Comparison of ENCODE assay signal across 1 cellular context in the genomic region with DNA sequence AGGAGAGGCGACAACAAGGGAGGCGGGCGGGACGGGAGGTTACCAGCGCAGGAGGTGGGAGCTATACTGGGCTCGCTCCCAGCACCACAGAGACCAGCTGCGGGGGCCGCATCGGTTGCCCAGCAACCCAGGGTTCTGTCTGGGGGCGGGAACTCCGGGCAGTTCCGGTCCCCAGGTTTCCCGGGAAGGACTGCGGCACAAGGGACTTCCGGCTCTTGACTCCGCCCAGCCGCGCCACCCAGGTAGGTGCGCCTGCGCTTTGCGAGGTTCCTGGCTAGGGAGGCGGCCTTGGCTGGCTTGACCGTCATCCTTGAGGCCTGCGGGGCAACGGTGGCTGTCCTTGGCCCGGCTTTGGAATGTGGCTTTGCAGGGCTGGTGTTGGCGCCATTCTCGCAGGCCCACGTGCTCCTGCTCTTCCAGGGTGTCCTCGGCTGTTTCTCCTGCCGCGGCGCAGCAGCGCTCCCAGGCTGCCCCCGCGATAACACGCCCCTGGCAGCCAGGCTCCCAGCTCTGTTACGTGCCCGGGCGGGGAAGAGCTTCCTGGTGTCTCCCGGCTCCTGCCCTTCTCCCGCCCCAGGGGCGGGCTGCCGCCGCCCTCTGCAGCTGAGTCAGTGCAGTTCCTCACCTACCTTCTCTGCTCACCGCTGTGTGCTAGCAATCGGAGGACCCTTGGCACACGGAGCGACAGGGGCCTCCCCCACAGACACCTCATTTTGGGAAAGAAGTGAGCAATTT.
TF ChIP-seq lines count a peak whose summit lies in the region.

A gene with protein sequence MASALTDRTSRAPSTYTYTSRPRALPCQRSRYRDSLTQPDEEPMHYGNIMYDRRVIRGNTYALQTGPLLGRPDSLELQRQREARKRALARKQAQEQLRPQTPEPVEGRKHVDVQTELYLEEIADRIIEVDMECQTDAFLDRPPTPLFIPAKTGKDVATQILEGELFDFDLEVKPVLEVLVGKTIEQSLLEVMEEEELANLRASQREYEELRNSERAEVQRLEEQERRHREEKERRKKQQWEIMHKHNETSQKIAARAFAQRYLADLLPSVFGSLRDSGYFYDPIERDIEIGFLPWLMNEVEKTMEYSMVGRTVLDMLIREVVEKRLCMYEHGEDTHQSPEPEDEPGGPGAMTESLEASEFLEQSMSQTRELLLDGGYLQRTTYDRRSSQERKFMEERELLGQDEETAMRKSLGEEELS (minus strand): TSS at position 534 of the 735 bp plus-strand sequence. CDS start 652 bp downstream, outside the sequence.

TF ChIP-seq in HepG2, 621 proteins besides CTCF, POLR2A, EP300 and RAD21 (continued from another document and continues in another):
- peak; percentile 86 for TF ChIP-seq RBM39 (IDR thresholded peaks at IDR 0.05; ENCODE audit: low read depth, low read length, poor library complexity, severe bottlenecking)
- TF ChIP-seq ZNF496 (CRISPR knock-in tag; IDR thresholded peaks at IDR 0.05; ENCODE audit: insufficient replicate concordance), result no peak
- TF ChIP-seq NPAS2 (CRISPR knock-in tag; IDR thresholded peaks at IDR 0.05; ENCODE audit: borderline replicate concordance), result no peak
- peak; percentile 54; the same call in 1 of the 2 replicates for TF ChIP-seq FOSL1 (CRISPR knock-in tag; IDR thresholded peaks at IDR 0.05; ENCODE audit: borderline replicate concordance)
- TF ChIP-seq ZBTB14 (CRISPR knock-in tag; IDR thresholded peaks at IDR 0.05), result peak; percentile 48; the same call in 1 of the 2 replicates
- no peak for TF ChIP-seq ZNF24 (IDR thresholded peaks at IDR 0.05)
- TF ChIP-seq, protein P1, sequence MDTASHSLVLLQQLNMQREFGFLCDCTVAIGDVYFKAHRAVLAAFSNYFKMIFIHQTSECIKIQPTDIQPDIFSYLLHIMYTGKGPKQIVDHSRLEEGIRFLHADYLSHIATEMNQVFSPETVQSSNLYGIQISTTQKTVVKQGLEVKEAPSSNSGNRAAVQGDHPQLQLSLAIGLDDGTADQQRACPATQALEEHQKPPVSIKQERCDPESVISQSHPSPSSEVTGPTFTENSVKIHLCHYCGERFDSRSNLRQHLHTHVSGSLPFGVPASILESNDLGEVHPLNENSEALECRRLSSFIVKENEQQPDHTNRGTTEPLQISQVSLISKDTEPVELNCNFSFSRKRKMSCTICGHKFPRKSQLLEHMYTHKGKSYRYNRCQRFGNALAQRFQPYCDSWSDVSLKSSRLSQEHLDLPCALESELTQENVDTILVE (CRISPR knock-in tag; IDR thresholded peaks at IDR 0.05), result peak; percentile 94
- TF ChIP-seq GABPA (IDR thresholded peaks at IDR 0.05; ENCODE audit: low read depth, low read length), result peak; percentile 96
- TF ChIP-seq GABPA (CRISPR knock-in tag; IDR thresholded peaks at IDR 0.05; ENCODE audit: low read depth), result peak; percentile 98
- TF ChIP-seq PHF8 (CRISPR knock-in tag; IDR thresholded peaks at IDR 0.05), result peak; percentile 99
- peak; percentile 100 for TF ChIP-seq DMAP1 (CRISPR knock-in tag; IDR thresholded peaks at IDR 0.05)
- TF ChIP-seq ZNF703 (CRISPR knock-in tag; IDR thresholded peaks at IDR 0.05; ENCODE audit: borderline replicate concordance), result peak; percentile 88; the same call in 1 of the 2 replicates
- no peak; the same call in 1 of the 2 replicates for TF ChIP-seq CENPBD1 (CRISPR knock-in tag; IDR thresholded peaks at IDR 0.05; ENCODE audit: borderline replicate concordance, low read depth)
- peak; percentile 98 for TF ChIP-seq IKZF4 (CRISPR knock-in tag; IDR thresholded peaks at IDR 0.05; ENCODE audit: borderline replicate concordance, low read depth, not compliant biosample characterization)
- peak; percentile 76 for TF ChIP-seq GATAD2A (CRISPR knock-in tag; IDR thresholded peaks at IDR 0.05)
- TF ChIP-seq, protein P2, sequence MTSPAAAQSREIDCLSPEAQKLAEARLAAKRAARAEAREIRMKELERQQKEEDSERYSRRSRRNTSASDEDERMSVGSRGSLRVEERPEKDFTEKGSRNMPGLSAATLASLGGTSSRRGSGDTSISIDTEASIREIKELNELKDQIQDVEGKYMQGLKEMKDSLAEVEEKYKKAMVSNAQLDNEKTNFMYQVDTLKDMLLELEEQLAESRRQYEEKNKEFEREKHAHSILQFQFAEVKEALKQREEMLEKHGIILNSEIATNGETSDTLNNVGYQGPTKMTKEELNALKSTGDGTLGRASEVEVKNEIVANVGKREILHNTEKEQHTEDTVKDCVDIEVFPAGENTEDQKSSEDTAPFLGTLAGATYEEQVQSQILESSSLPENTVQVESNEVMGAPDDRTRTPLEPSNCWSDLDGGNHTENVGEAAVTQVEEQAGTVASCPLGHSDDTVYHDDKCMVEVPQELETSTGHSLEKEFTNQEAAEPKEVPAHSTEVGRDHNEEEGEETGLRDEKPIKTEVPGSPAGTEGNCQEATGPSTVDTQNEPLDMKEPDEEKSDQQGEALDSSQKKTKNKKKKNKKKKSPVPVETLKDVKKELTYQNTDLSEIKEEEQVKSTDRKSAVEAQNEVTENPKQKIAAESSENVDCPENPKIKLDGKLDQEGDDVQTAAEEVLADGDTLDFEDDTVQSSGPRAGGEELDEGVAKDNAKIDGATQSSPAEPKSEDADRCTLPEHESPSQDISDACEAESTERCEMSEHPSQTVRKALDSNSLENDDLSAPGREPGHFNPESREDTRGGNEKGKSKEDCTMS (CRISPR knock-in tag; conservative IDR thresholded peaks at IDR 0.05), result no peak; the same call in 1 of the 2 replicates
- TF ChIP-seq RARG (CRISPR knock-in tag; IDR thresholded peaks at IDR 0.05; ENCODE audit: low read depth), result no peak
- peak; percentile 65 for TF ChIP-seq ZNF777 (CRISPR knock-in tag; IDR thresholded peaks at IDR 0.05)
- peak; percentile 98 for TF ChIP-seq ZNF616 (CRISPR knock-in tag; IDR thresholded peaks at IDR 0.05; ENCODE audit: low read depth)
- peak; percentile 93 for TF ChIP-seq HOXA3 (CRISPR knock-in tag; IDR thresholded peaks at IDR 0.05)
- TF ChIP-seq BHLHE40 (IDR thresholded peaks at IDR 0.05; ENCODE audit: low read length), result no peak
- no peak for TF ChIP-seq FIP1L1 (IDR thresholded peaks at IDR 0.05; ENCODE audit: borderline replicate concordance, insufficient read depth, low read depth, low read length)
- TF ChIP-seq ZNF772 (CRISPR knock-in tag; IDR thresholded peaks at IDR 0.05), result peak; percentile 100
- TF ChIP-seq SMARCC2 (IDR thresholded peaks at IDR 0.05), result no peak
- TF ChIP-seq, protein P3, sequence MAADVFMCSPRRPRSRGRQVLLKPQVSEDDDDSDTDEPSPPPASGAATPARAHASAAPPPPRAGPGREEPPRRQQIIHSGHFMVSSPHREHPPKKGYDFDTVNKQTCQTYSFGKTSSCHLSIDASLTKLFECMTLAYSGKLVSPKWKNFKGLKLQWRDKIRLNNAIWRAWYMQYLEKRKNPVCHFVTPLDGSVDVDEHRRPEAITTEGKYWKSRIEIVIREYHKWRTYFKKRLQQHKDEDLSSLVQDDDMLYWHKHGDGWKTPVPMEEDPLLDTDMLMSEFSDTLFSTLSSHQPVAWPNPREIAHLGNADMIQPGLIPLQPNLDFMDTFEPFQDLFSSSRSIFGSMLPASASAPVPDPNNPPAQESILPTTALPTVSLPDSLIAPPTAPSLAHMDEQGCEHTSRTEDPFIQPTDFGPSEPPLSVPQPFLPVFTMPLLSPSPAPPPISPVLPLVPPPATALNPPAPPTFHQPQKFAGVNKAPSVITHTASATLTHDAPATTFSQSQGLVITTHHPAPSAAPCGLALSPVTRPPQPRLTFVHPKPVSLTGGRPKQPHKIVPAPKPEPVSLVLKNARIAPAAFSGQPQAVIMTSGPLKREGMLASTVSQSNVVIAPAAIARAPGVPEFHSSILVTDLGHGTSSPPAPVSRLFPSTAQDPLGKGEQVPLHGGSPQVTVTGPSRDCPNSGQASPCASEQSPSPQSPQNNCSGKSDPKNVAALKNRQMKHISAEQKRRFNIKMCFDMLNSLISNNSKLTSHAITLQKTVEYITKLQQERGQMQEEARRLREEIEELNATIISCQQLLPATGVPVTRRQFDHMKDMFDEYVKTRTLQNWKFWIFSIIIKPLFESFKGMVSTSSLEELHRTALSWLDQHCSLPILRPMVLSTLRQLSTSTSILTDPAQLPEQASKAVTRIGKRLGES (CRISPR knock-in tag; IDR thresholded peaks at IDR 0.05; ENCODE audit: borderline replicate concordance), result no peak; the same call in 1 of the 2 replicates
- TF ChIP-seq MAFF (IDR thresholded peaks at IDR 0.05; ENCODE audit: low read depth, low read length), result no peak
- TF ChIP-seq ZNF512B (CRISPR knock-in tag; IDR thresholded peaks at IDR 0.05; ENCODE audit: borderline replicate concordance), result no peak
- TF ChIP-seq ZNF883 (CRISPR knock-in tag; IDR thresholded peaks at IDR 0.05; ENCODE audit: not compliant biosample characterization), result peak; percentile 97
- no peak; the same call in 1 of the 2 replicates for TF ChIP-seq ZNF740 (CRISPR knock-in tag; IDR thresholded peaks at IDR 0.05)
- TF ChIP-seq CHD4 (IDR thresholded peaks at IDR 0.05; ENCODE audit: borderline replicate concordance, low read length), result no peak
- TF ChIP-seq, protein P4, sequence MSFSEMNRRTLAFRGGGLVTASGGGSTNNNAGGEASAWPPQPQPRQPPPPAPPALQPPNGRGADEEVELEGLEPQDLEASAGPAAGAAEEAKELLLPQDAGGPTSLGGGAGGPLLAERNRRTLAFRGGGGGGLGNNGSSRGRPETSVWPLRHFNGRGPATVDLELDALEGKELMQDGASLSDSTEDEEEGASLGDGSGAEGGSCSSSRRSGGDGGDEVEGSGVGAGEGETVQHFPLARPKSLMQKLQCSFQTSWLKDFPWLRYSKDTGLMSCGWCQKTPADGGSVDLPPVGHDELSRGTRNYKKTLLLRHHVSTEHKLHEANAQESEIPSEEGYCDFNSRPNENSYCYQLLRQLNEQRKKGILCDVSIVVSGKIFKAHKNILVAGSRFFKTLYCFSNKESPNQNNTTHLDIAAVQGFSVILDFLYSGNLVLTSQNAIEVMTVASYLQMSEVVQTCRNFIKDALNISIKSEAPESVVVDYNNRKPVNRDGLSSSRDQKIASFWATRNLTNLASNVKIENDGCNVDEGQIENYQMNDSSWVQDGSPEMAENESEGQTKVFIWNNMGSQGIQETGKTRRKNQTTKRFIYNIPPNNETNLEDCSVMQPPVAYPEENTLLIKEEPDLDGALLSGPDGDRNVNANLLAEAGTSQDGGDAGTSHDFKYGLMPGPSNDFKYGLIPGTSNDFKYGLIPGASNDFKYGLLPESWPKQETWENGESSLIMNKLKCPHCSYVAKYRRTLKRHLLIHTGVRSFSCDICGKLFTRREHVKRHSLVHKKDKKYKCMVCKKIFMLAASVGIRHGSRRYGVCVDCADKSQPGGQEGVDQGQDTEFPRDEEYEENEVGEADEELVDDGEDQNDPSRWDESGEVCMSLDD (CRISPR knock-in tag; IDR thresholded peaks at IDR 0.05; ENCODE audit: borderline replicate concordance), result no peak; the same call in 1 of the 2 replicates
- peak; percentile 98 for TF ChIP-seq ZNF749 (CRISPR knock-in tag; IDR thresholded peaks at IDR 0.05; ENCODE audit: borderline replicate concordance)
- TF ChIP-seq, protein P5, sequence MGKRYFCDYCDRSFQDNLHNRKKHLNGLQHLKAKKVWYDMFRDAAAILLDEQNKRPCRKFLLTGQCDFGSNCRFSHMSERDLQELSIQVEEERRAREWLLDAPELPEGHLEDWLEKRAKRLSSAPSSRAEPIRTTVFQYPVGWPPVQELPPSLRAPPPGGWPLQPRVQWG (CRISPR knock-in tag; IDR thresholded peaks at IDR 0.05; ENCODE audit: borderline replicate concordance, low read depth), result 0 out of 2 replicates have a peak, but pooled peaks have one; percentile 27
- 0 out of 2 replicates have a peak, but pooled peaks have one; percentile 8 for TF ChIP-seq HHEX (CRISPR knock-in tag; IDR thresholded peaks at IDR 0.05)
- peak; percentile 85 for TF ChIP-seq KDM3A (CRISPR knock-in tag; IDR thresholded peaks at IDR 0.05; ENCODE audit: low read depth)
- no peak for TF ChIP-seq PAF1 (CRISPR knock-in tag; IDR thresholded peaks at IDR 0.05)
- peak; percentile 98 for TF ChIP-seq ZNF564 (CRISPR knock-in tag; IDR thresholded peaks at IDR 0.05)
- TF ChIP-seq KDM1A (CRISPR knock-in tag; IDR thresholded peaks at IDR 0.05), result peak; percentile 65; the same call in 1 of the 2 replicates
- peak; percentile 99 for TF ChIP-seq ZNF704 (CRISPR knock-in tag; IDR thresholded peaks at IDR 0.05; ENCODE audit: borderline replicate concordance)
- no peak for TF ChIP-seq DPF2 (CRISPR knock-in tag; IDR thresholded peaks at IDR 0.05; ENCODE audit: borderline replicate concordance, low read depth)
